ENCODE assay signal across 8 cellular contexts in genomic region chr17:1186923-1187771, GRCh38. TPM values are rescaled to one million over a fixed set of nuclear protein-coding genes. Genes with fewer than 3 reads are reported as not detected.
DNase-seq lines count a peak whose midpoint lies in the region; ATAC-seq and TF ChIP-seq lines count a peak whose summit lies in the region.

No MANE protein-coding gene starts in this region.

- peaks cover 6% of the 10 kb centered on the region for H3K27me3 ChIP-seq in HUES48 (ENCODE audit: control insufficient read depth, insufficient read depth, low read length)
- no peaks in the 10 kb centered on the region for H3K27me3 ChIP-seq in SJSA1 (replicated peaks)
- H3K27me3 ChIP-seq in gastroesophageal sphincter, result no peaks in the 10 kb centered on the region

- 30 to 47% methylated on average over 2 to 3 of the region's 34 CpGs for WGBS in gastroesophageal sphincter (ENCODE audit: low coverage in 1 of 2), 2 donors

- no peak overlapping the region for H3K9ac ChIP-seq in HUES48 (ENCODE audit: low read depth, low read length)

- ATAC-seq in gastroesophageal sphincter (peak; percentile 84), HG03139 (IDR thresholded peaks at IDR 0.05; ENCODE audit: unreplicated experiment) (no peak)

- peak; percentile 69 for DNase-seq in Caki2 (ENCODE audit: low read depth)
- DNase-seq in SJSA1 (ENCODE audit: low read depth in 1 of 2, low spot score in 2 of 2), result peak; percentile 63 to 80
- DNase-seq in activated naive CD4-positive, alpha-beta T cell treated with Interleukin-2 at 50 U/mL for 16 hours, result peak; percentile 80
- peak; percentile 80 for DNase-seq in occipital lobe (lab: John Stamatoyannopoulos, UW)
- peak; percentile 77 for DNase-seq in superior temporal gyrus (ENCODE audit: extremely low spot score)

- H3K4me1 ChIP-seq in HUES48 (ENCODE audit: control insufficient read depth, insufficient read depth, low read length) (peaks cover 9% of the 10 kb centered on the region; the same call in 1 of the 2 replicates), SJSA1 (replicated peaks) (no peaks in the 10 kb centered on the region), gastroesophageal sphincter (peaks cover 0 to 65% (median 27%) of the 10 kb centered on the region in 3 donors)

- peak in 3 of 4 experiments; percentile 96 to 99 (median 99) for TF ChIP-seq CTCF in gastroesophageal sphincter (IDR thresholded peaks at IDR 0.05)

- H3K27ac ChIP-seq in HUES48 (ENCODE audit: low read depth, low read length), result no peak overlapping the region
- H3K27ac ChIP-seq in SJSA1, result no peak overlapping the region
- H3K27ac ChIP-seq in gastroesophageal sphincter, result peak overlapping the region; percentile 2 to 79 (median 78)

- TF ChIP-seq EP300 in gastroesophageal sphincter (IDR thresholded peaks at IDR 0.05), result no peak

- H3K36me3 ChIP-seq in HUES48 (ENCODE audit: control insufficient read depth, insufficient read depth, low read length) (no peaks in the 10 kb centered on the region), SJSA1 (no peaks in the 10 kb centered on the region), gastroesophageal sphincter (no peaks in the 10 kb centered on the region)

- in situ Hi-C loops in Caki2 (cut with HindIII; ENCODE audit: low pct_unique_long_range_greater_than_20kb, low sequenced_read_pairs), result no loop called here

- no peaks in the 10 kb centered on the region for H3K9me3 ChIP-seq in HUES48 (ENCODE audit: control insufficient read depth, insufficient read depth, low read length)
- H3K9me3 ChIP-seq in SJSA1 (replicated peaks), result no peaks in the 10 kb centered on the region
- H3K9me3 ChIP-seq in gastroesophageal sphincter, result no peaks in the 10 kb centered on the region

- TF ChIP-seq POLR2A in gastroesophageal sphincter (IDR thresholded peaks at IDR 0.05), result no peak

- H3K4me3 ChIP-seq in HUES48 (ENCODE audit: low read depth, low read length), result 0 out of 2 replicates have a peak overlapping the region, but pooled peaks have one; percentile 17
- H3K4me3 ChIP-seq in SJSA1, result no peak overlapping the region
- H3K4me3 ChIP-seq in gastroesophageal sphincter, result peak overlapping the region in 1 of 2 donors; percentile 38

RNA-seq across cellular contexts. Expression of gene ABR, which starts 7.4 kb away (rescaled TPM):
- 37.4 and 37.8 TPM in 2 replicates for total RNA-seq in Caki2 (2014; rRNA removed; shearing (Covaris generic); ENCODE audit: low replicate concordance)
- 7.3 and 16.7 TPM in 2 replicates for total RNA-seq in SJSA1 (2014; rRNA removed; shearing (Covaris generic))
- 100 to 1,000 TPM in 3 of 4 donors, 10 to 100 TPM in 1; 62.6 to 147 (median 114) TPM for total RNA-seq in gastroesophageal sphincter
- 134 TPM for total RNA-seq in occipital lobe

Comparison
In these comparisons a context has a peak if more than half of its experiments do, and no peak if none do; other contexts are left out.
1. H3K27ac ChIP-seq: peak in gastroesophageal sphincter (4 of 4); none in HUES48 (single experiment) and SJSA1 (single experiment).
2. Peak in every context shown above with its lines, with median percentiles within 50 percentile points of each other: DNase-seq.